8 cellular contexts compared by ENCODE assay signal in the genomic region with DNA sequence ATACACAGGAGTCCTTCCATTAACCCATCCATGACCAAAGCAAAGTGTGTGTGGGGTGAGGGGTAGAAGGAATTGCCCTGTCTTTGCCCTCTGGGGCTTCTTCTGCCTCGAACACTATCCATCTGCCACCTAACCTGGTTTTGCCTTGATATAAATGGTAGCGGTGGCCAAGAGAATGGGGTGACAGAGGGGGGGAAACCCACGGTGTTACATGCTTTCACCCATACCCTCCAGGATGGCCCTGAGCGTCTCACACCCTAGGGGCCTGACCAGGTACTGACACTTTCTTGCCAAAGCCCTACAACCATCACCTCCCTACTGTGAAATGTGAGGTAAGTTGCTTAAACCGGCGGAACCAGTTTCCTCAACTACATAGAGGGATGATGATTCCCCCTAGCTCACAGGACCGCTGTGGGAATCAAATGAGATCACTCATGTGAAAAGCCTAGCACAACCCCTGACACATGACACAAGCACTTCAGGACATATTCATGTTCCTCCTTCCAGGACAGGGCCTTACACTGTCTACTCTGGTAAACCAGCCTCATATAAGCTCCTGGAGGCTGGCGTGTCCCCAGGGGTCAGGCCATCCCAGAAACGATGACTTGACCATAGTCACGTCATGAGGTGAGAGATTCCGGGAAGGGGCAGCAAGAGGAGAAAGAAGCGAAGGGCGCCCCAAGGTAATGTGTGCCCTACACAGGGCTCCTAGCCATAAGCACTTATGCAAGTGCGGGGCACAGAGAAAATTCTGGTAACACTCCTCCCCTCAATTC. TPM values are rescaled to one million over a fixed set of nuclear protein-coding genes. Genes with fewer than 3 reads are reported as not detected.
A peak's percentile ranks its signal among the peaks of the same experiment; 100 is the strongest.
DNase-seq lines count a peak whose midpoint lies in the region; ATAC-seq and TF ChIP-seq lines count a peak whose summit lies in the region.

No MANE protein-coding gene starts in this region.

- DNase-seq in Caco-2 (peak; percentile 91 to 94), HUDEP-2 (lab: John Stamatoyannopoulos, UW; ENCODE audit: unreplicated experiment in 76 of 76) (peak in 42 of 76 experiments; percentile 5 to 70 (median 34)), RWPE1 (ENCODE audit: low spot score) (peak; percentile 87), ascending aorta (ENCODE audit: low spot score in 2 of 2) (peak; percentile 45 to 78), occipital lobe (lab: John Stamatoyannopoulos, UW) (no peak)

- peaks cover 7% of the 10 kb centered on the region for H3K9me3 Mint-ChIP-seq in Caco-2 (ENCODE audit: unreplicated experiment)

- H3K4me3 ChIP-seq in Caco-2 (ENCODE audit: low read depth, low read length) (peak overlapping the region; percentile 64), ascending aorta (peak overlapping the region; percentile 66 to 72), iPS-11a (ENCODE audit: low read depth, low read length) (peak overlapping the region; percentile 51), skeletal muscle tissue (ENCODE audit: low read length in 3 of 3) (peak overlapping the region; percentile 64 to 82 (median 69))

- TF ChIP-seq CTCF in Caco-2 (IDR thresholded peaks at IDR 0.05; ENCODE audit: insufficient read depth in 1 of 2, low read depth in 1 of 2, low read length in 1 of 2, severe bottlenecking in 1 of 2, unreplicated experiment in 1 of 2) = peak; percentile 64 to 78
- TF ChIP-seq CTCF in RWPE1 (conservative IDR thresholded peaks at IDR 0.05; ENCODE audit: low read depth) = no peak
- TF ChIP-seq CTCF in ascending aorta (IDR thresholded peaks at IDR 0.05) = peak in 1 of 3 experiments; percentile 34

- H3K36me3 Mint-ChIP-seq in Caco-2 (ENCODE audit: insufficient read depth, unreplicated experiment) = peaks cover 25% of the 10 kb centered on the region

- no TSS peak for BruUV-seq in Caco-2 (replicated peaks; lab: Mats Ljungman, UMichigan)

- no peaks in the 10 kb centered on the region for H3K27me3 Mint-ChIP-seq in Caco-2 (ENCODE audit: insufficient read depth, unreplicated experiment)

- peak overlapping the region; percentile 83 for H3K4me3 Mint-ChIP-seq in Caco-2 (ENCODE audit: unreplicated experiment)

- CTCF ChIA-PET in Caco-2 (lab: Charles Lee) = interaction anchor here (0.6 to 2.8 kb wide), 5 partner anchors 16 to 163 kb away, joined by 4 to 11 read pairs (median 6); no protein-coding TSS in a partner anchor
- CTCF ChIA-PET in RWPE1 (lab: Yijun Ruan, JAX) = interaction anchor here (1.0 to 1.5 kb wide), 2 partner anchors 19 to 229 kb away, joined by 3 read pairs; no protein-coding TSS in a partner anchor

- H3K4me1 Mint-ChIP-seq in Caco-2 (ENCODE audit: low read depth, unreplicated experiment) = peaks cover 34% of the 10 kb centered on the region

- no peaks in the 10 kb centered on the region for H3K36me3 ChIP-seq in Caco-2 (ENCODE audit: control insufficient read depth, insufficient read depth, low read length)
- no peaks in the 10 kb centered on the region for H3K36me3 ChIP-seq in ascending aorta
- H3K36me3 ChIP-seq in skeletal muscle tissue (ENCODE audit: control insufficient read depth in 3 of 3, insufficient read depth in 3 of 3, low read length in 3 of 3) = no peaks in the 10 kb centered on the region

- peak; percentile 23 for ATAC-seq in GM19397 (IDR thresholded peaks at IDR 0.05; ENCODE audit: unreplicated experiment)

- POLR2A ChIA-PET in Caco-2 (lab: Charles Lee) (interaction anchor here (0.6 to 4.5 kb wide), 9 partner anchors 8 to 227 kb away, joined by 3 to 49 read pairs (median 12); partner anchors contain the start of genes C2orf42 and MXD1), RWPE1 (lab: Yijun Ruan, JAX; ENCODE audit: low non-redundant PET) (interaction anchor here (1.2 to 2.6 kb wide), 3 partner anchors 53 to 226 kb away, joined by 6 to 19 read pairs (median 18); partner anchors contain the start of genes MXD1 and PCBP1)

- peak overlapping the region; percentile 86 to 98 (median 90) for H3K9ac ChIP-seq in skeletal muscle tissue (ENCODE audit: low read depth in 1 of 3, low read length in 3 of 3)

- intact Hi-C loops in Caco-2 (cut with micrococcal nuclease; ENCODE audit: unreplicated experiment) (loop anchor here (1.0 to 5.0 kb wide), 2 partner anchors 16 to 151 kb away; partner anchors contain the start of gene SNRPG), ascending aorta (cut with DNase I) (loop anchor here (5.0 kb wide), 1 partner anchor 109 kb away; no protein-coding TSS in a partner anchor)

- H3K27me3 ChIP-seq in Caco-2 (replicated peaks; ENCODE audit: control insufficient read depth, insufficient read depth, low read length) (no peaks in the 10 kb centered on the region), ascending aorta (no peaks in the 10 kb centered on the region), skeletal muscle tissue (ENCODE audit: control insufficient read depth in 3 of 3, insufficient read depth in 3 of 3, low read length in 3 of 3) (no peaks in the 10 kb centered on the region)

- H3K27ac ChIP-seq in RWPE1 (peak overlapping the region; percentile 96), ascending aorta (peak overlapping the region; percentile 93 to 98), skeletal muscle tissue (ENCODE audit: low read depth, low read length) (peak overlapping the region; percentile 98)

- H3K4me1 ChIP-seq in Caco-2 (peaks cover 46% of the 10 kb centered on the region), ascending aorta (peaks cover 5 to 11% of the 10 kb centered on the region in 2 donors), skeletal muscle tissue (ENCODE audit: control insufficient read depth in 3 of 3, insufficient read depth in 3 of 3, low read length in 3 of 3) (peaks cover 19 to 34% (median 23%) of the 10 kb centered on the region in 3 donors)

- H3K9me3 ChIP-seq in Caco-2 (no peaks in the 10 kb centered on the region), ascending aorta (no peaks in the 10 kb centered on the region), skeletal muscle tissue (ENCODE audit: control insufficient read depth in 3 of 3, low read length in 3 of 3) (no peaks in the 10 kb centered on the region)

- H3K27ac Mint-ChIP-seq in Caco-2 (ENCODE audit: unreplicated experiment) = peak overlapping the region; percentile 99

RNA-seq across cellular contexts. Expression of gene C2orf42, which starts 49.7 kb away (rescaled TPM):
- 12.7 and 14.8 TPM in 2 replicates for total RNA-seq in Caco-2 (2022)
- 9.5 TPM for total RNA-seq in ascending aorta
- total RNA-seq in skeletal muscle tissue = 19.8 TPM
- total RNA-seq in occipital lobe = 32.0 TPM

RNA-seq across cellular contexts. Expression of gene PCBP1, which starts 53.9 kb away (rescaled TPM):
- total RNA-seq in Caco-2 (2022) (308 and 319 TPM in 2 replicates), ascending aorta (227 TPM), skeletal muscle tissue (45.4 TPM), occipital lobe (22.0 TPM)
